26 cellular contexts compared by ENCODE assay signal in genomic region chr2:212532087-212532486, GRCh38. TPM values are rescaled to one million over a fixed set of nuclear protein-coding genes. Genes with fewer than 3 reads are reported as not detected.
"Had no signal": no experiment of that assay in that cellular context is flagged by ENCODE, and none has a peak within 500 bp of the region (broad histone marks: within the 10 kb centered on the region; RNA-seq: fewer than 3 reads in every experiment).

No MANE protein-coding gene starts in this region.

- DNase-seq: heart right ventricle; islet precursor cell; left lung; lower lobe of right lung; mammary epithelial cell; mesenchymal stem cell; naive thymus-derived CD8-positive, alpha-beta T cell; ovary; right lobe of liver; stimulated activated CD4-positive, alpha-beta T cell treated with anti-CD3 and anti-CD28 coated beads, Interleukin-1b, Interleukin-23, amount 100 ng/mL, for 48 hours; stimulated activated CD4-positive, alpha-beta T cell treated with anti-CD3 and anti-CD28 coated beads, Interleukin-2, amount 100 ng/mL, for 48 hours; stimulated activated CD4-positive, alpha-beta T cell treated with anti-CD3 and anti-CD28 coated beads, Interleukin-4, amount 100 ng/mL, for 4 hours; stimulated activated CD8-positive, alpha-beta memory T cell treated with anti-CD3 and anti-CD28 coated beads, Interleukin-4, amount 100 ng/mL, for 48 hours; stimulated activated naive CD4-positive, alpha-beta T cell treated with Interleukin-2 at 50 U/mL for 16 hours; stimulated activated naive CD8-positive, alpha-beta T cell treated with anti-CD3 and anti-CD28 coated beads, Interleukin-15, amount 100 ng/mL, for 72 hours; substantia nigra; testis; tibial artery; trophoblast cell; upper lobe of right lung had no signal

- H3K36me3 ChIP-seq: heart right ventricle, left lung, lower lobe of right lung, ovary, right atrium auricular region, right lobe of liver, tibial artery, upper lobe of right lung had no signal

- H3K36me3 Mint-ChIP-seq: stimulated activated memory B cell treated with anti-CD40 and anti-IgM and Interleukin-4, amounts not matched to agents 10 μg/mL and 1 μg/mL and 100 μg/mL, for 72 hours had no signal

- H3K27ac ChIP-seq: heart right ventricle, hepatocyte, left lung, lower lobe of right lung, ovary, right lobe of liver, testis, tibial artery, upper lobe of right lung had no signal

- H3K9me3 ChIP-seq: heart right ventricle, left lung, lower lobe of right lung, ovary, right atrium auricular region, right lobe of liver, testis, tibial artery, upper lobe of right lung had no signal

- H3K27me3 ChIP-seq: ovary, right atrium auricular region, testis, tibial artery had no signal

- ATAC-seq: heart right ventricle; left lung; lower lobe of right lung; naive thymus-derived CD8-positive, alpha-beta T cell; right lobe of liver; stimulated activated memory B cell treated with anti-CD40 and anti-IgM and Interleukin-4, amounts not matched to agents 10 μg/mL and 1 μg/mL and 100 μg/mL, for 72 hours; stimulated activated naive CD8-positive, alpha-beta T cell treated with anti-CD3 and anti-CD28 coated beads, Interleukin-15, amount 100 ng/mL, for 72 hours; upper lobe of right lung had no signal

- H3K4me1 ChIP-seq: left lung, testis had no signal

- H3K4me3 Mint-ChIP-seq: naive thymus-derived CD8-positive, alpha-beta T cell; stimulated activated memory B cell treated with anti-CD40 and anti-IgM and Interleukin-4, amounts not matched to agents 10 μg/mL and 1 μg/mL and 100 μg/mL, for 72 hours; stimulated activated naive CD8-positive, alpha-beta T cell treated with anti-CD3 and anti-CD28 coated beads, Interleukin-15, amount 100 ng/mL, for 72 hours had no signal

- H3K27ac Mint-ChIP-seq: naive thymus-derived CD8-positive, alpha-beta T cell; progenitor cell of endocrine pancreas; stimulated activated memory B cell treated with anti-CD40 and anti-IgM and Interleukin-4, amounts not matched to agents 10 μg/mL and 1 μg/mL and 100 μg/mL, for 72 hours; stimulated activated naive CD8-positive, alpha-beta T cell treated with anti-CD3 and anti-CD28 coated beads, Interleukin-15, amount 100 ng/mL, for 72 hours had no signal

- H3K9me3 Mint-ChIP-seq: nephron; stimulated activated memory B cell treated with anti-CD40 and anti-IgM and Interleukin-4, amounts not matched to agents 10 μg/mL and 1 μg/mL and 100 μg/mL, for 72 hours; stimulated activated naive CD8-positive, alpha-beta T cell treated with anti-CD3 and anti-CD28 coated beads, Interleukin-15, amount 100 ng/mL, for 72 hours had no signal

- H3K4me3 ChIP-seq: heart right ventricle, hepatocyte, left lung, lower lobe of right lung, ovary, right atrium auricular region, right lobe of liver, smooth muscle cell, testis, tibial artery, upper lobe of right lung had no signal

RNA-seq across cellular contexts. Expression of gene ERBB4, which starts 6.5 kb away (rescaled TPM):
- total RNA-seq: mammary epithelial cell; naive thymus-derived CD8-positive, alpha-beta T cell had no signal
